Comparison of ENCODE assay signal across 16 cellular contexts in genomic region chr1:221510793-221511503, GRCh38.
DNase-seq lines count a peak whose midpoint lies in the region; ATAC-seq and TF ChIP-seq lines count a peak whose summit lies in the region.
"Had no signal": no experiment of that assay in that cellular context is flagged by ENCODE, and none has a peak within 500 bp of the region (broad histone marks: within the 10 kb centered on the region; RNA-seq: fewer than 3 reads in every experiment).

No MANE protein-coding gene starts in this region.

- peak; percentile 29 for DNase-seq in DMS53 (lab: John Stamatoyannopoulos, UW)
- peak; percentile 30 for DNase-seq in ELF-1 (ENCODE audit: low read depth, low spot score)
- peak; percentile 8 for DNase-seq in OCI-M1 (lab: John Stamatoyannopoulos, UW)
- DNase-seq in islet precursor cell, result peak; percentile 83
- DNase-seq in GM13977 (ENCODE audit: low spot score), result no peak
- DNase-seq in NCI-H1417 treated with DMSO at 0.1 percent for 48 hours (lab: John Stamatoyannopoulos, UW), result no peak
- DNase-seq: DMS79 treated with DMSO at 0.1 percent for 48 hours, HCEC 1CT, KBM-7, MV-4-11, NCI-H187, NCI-H226, NCI-H524, Right ventricle myocardium superior, T-helper 1 cell had no signal

- no peak for ATAC-seq in HG02623 (IDR thresholded peaks at IDR 0.05; ENCODE audit: unreplicated experiment)

- TF ChIP-seq CTCF in GM13977 (IDR thresholded peaks at IDR 0.05; ENCODE audit: extremely low read depth, insufficient read depth, missing control alignments), result no peak

- in situ Hi-C loops in GM13977 (cut with MboI; ENCODE audit: low pct_unique_long_range_greater_than_20kb, low sequenced_read_pairs, unreplicated experiment), result no loop called here

Comparison
In these comparisons a context has a peak if more than half of its experiments do, and no peak if none do; other contexts are left out.
1. DNase-seq: peak in DMS53 (single experiment), ELF-1 (single experiment), OCI-M1 (single experiment) and islet precursor cell (single experiment); none in GM13977 (single experiment) and NCI-H1417 treated with DMSO at 0.1 percent for 48 hours (single experiment).